Comparison of ENCODE assay signal across 8 cellular contexts in genomic region chr4:93199492-93199891, GRCh38.
DNase-seq lines count a peak whose midpoint lies in the region; ATAC-seq, FAIRE-seq and TF ChIP-seq lines count a peak whose summit lies in the region.

No MANE protein-coding gene starts in this region.

- FAIRE-seq in GM12891 (lab: Jason Lieb, UNC) = no peak

- no peak for TF ChIP-seq POLR2A in GM12891 (IDR thresholded peaks at IDR 0.05; ENCODE audit: low read depth, low read length)

- H3K4me3 ChIP-seq in fibroblast of the aortic adventitia (ENCODE audit: low read depth, low read length) (no peak overlapping the region), skeletal muscle cell (ENCODE audit: low read depth, low read length) (no peak overlapping the region)

- TF ChIP-seq CTCF in fibroblast of the aortic adventitia (IDR thresholded peaks at IDR 0.05; ENCODE audit: insufficient read depth, low read length) = peak; percentile 30

- intact Hi-C loops in Right ventricle myocardium superior (cut with DNase I) = no loop called here

- no peak for ATAC-seq in HG03097 (IDR thresholded peaks at IDR 0.05; ENCODE audit: low FRiP score, unreplicated experiment)
- no peak for ATAC-seq in Right ventricle myocardium superior (ENCODE audit: poor library complexity)

- DNase-seq in GM12891 (ENCODE audit: insufficient read length, low spot score) (peak; percentile 2), LHCN-M2 (ENCODE audit: low read depth) (peak; percentile 19), RKO (ENCODE audit: low spot score) (peak; percentile 64), fibroblast of the aortic adventitia (ENCODE audit: low read depth) (peak; percentile 12), skeletal muscle cell (ENCODE audit: low read depth) (peak; percentile 5), ureter (ENCODE audit: low spot score) (no peak), Right ventricle myocardium superior (no peak)

TF ChIP-seq in GM12891, 5 proteins besides CTCF, POLR2A, EP300 and RAD21:
- TF ChIP-seq POU2F2 (IDR thresholded peaks at IDR 0.05; ENCODE audit: low read depth, low read length) = no peak
- no peak for TF ChIP-seq SPI1 (IDR thresholded peaks at IDR 0.05; ENCODE audit: low read depth, low read length)
- no peak for TF ChIP-seq TAF1 (IDR thresholded peaks at IDR 0.05; ENCODE audit: low read depth, low read length)
- TF ChIP-seq POLR2AphosphoS5 (IDR thresholded peaks at IDR 0.05; ENCODE audit: low read depth, low read length) = no peak
- TF ChIP-seq PAX5 (IDR thresholded peaks at IDR 0.05; ENCODE audit: insufficient read depth, low read length, severe bottlenecking) = no peak

Comparison
In these comparisons a context has a peak if more than half of its experiments do, and no peak if none do; other contexts are left out.
1. DNase-seq: peak in GM12891 (single experiment), LHCN-M2 (single experiment), RKO (single experiment), fibroblast of the aortic adventitia (single experiment) and skeletal muscle cell (single experiment); none in ureter (single experiment) and Right ventricle myocardium superior (single experiment).